13 cellular contexts compared by ENCODE assay signal in the genomic region with DNA sequence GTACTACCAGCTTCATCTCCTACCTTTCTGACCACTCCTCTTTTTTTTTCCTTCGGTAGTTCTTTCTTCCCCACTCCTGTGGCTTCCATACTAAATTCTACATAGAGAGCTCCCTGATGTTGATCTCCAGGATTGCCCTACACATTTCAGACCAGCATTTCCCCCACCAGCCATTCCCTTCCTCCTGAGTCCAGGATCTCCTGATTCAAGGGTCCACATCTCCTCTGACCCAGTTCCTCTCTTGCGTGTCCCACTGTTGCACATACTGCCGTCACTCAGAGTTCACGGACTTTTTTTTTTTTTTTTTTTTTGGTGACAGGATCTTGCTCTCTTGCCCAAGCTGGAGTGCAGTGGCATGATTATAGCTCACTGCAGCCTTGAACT. TPM values are rescaled to one million over a fixed set of nuclear protein-coding genes. Genes with fewer than 3 reads are reported as not detected.
A peak's percentile ranks its signal among the peaks of the same experiment; 100 is the strongest.
DNase-seq lines count a peak whose midpoint lies in the region; ATAC-seq and TF ChIP-seq lines count a peak whose summit lies in the region.
"Had no signal": no experiment of that assay in that cellular context is flagged by ENCODE, and none has a peak within 500 bp of the region (broad histone marks: within the 10 kb centered on the region; RNA-seq: fewer than 3 reads in every experiment).

No MANE protein-coding gene starts in this region.

- BruUV-seq in MCF 10A (replicated peaks; lab: Mats Ljungman, UMichigan): no TSS peak

- H3K4me1 Mint-ChIP-seq in MCF 10A (ENCODE audit: insufficient read depth, unreplicated experiment): peaks cover 15% of the 10 kb centered on the region
- peaks cover 30% of the 10 kb centered on the region for H3K4me1 Mint-ChIP-seq in endothelial cell (ENCODE audit: unreplicated experiment)

- in situ Hi-C loops in transverse colon (cut with MboI; ENCODE audit: low pct_ligation_motif_present in 1 of 4, low pct_unique_long_range_greater_than_20kb in 1 of 4, low sequenced_read_pairs in 3 of 4): no loop called here

- H3K4me3 ChIP-seq in breast epithelium (no peak overlapping the region), parathyroid adenoma (ENCODE audit: low read depth, low read length) (no peak overlapping the region), transverse colon (no peak overlapping the region)
- H3K4me3 ChIP-seq: GM23338, MG63 had no signal

- DNase-seq in MCF 10A (ENCODE audit: unreplicated experiment) (no peak), breast epithelium (ENCODE audit: low spot score in 2 of 2) (no peak), endothelial cell (ENCODE audit: low spot score) (no peak), transverse colon (no peak), DMS153 (lab: John Stamatoyannopoulos, UW) (no peak), NCI-H1105 treated with DMSO at 0.1 percent for 48 hours (lab: John Stamatoyannopoulos, UW) (no peak)
- DNase-seq: kidney glomerular epithelial cell, WERI-Rb-1 had no signal

- H3K27ac ChIP-seq in breast epithelium (peak overlapping the region in 1 of 2 donors; percentile 67), parathyroid adenoma (no peak overlapping the region), transverse colon (peak overlapping the region; percentile 19 to 58 (median 40))
- H3K27ac ChIP-seq: C4-2B, WERI-Rb-1 had no signal

- TF ChIP-seq CTCF in MCF 10A (IDR thresholded peaks at IDR 0.05; ENCODE audit: unreplicated experiment) (no peak), breast epithelium (IDR thresholded peaks at IDR 0.05) (no peak), endothelial cell (IDR thresholded peaks at IDR 0.05; ENCODE audit: unreplicated experiment) (no peak), parathyroid adenoma (IDR thresholded peaks at IDR 0.05) (no peak), transverse colon (IDR thresholded peaks at IDR 0.05) (no peak)

- TF ChIP-seq POLR2A in breast epithelium (IDR thresholded peaks at IDR 0.05) (no peak), transverse colon (IDR thresholded peaks at IDR 0.05) (no peak)

- H3K36me3 ChIP-seq in breast epithelium (no peaks in the 10 kb centered on the region), parathyroid adenoma (ENCODE audit: control insufficient read depth, insufficient read depth, low read length) (no peaks in the 10 kb centered on the region), transverse colon (no peaks in the 10 kb centered on the region)
- H3K36me3 ChIP-seq: MG63, WERI-Rb-1 had no signal

- ATAC-seq in GM21390 (IDR thresholded peaks at IDR 0.05; ENCODE audit: unreplicated experiment): no peak
- ATAC-seq: GM23338 had no signal

- H3K4me3 Mint-ChIP-seq in MCF 10A (ENCODE audit: unreplicated experiment): no peak overlapping the region
- H3K4me3 Mint-ChIP-seq in endothelial cell (ENCODE audit: unreplicated experiment): peak overlapping the region; percentile 34
- H3K4me3 Mint-ChIP-seq: GM23338 had no signal

- H3K36me3 Mint-ChIP-seq in MCF 10A (ENCODE audit: insufficient read depth, unreplicated experiment) (no peaks in the 10 kb centered on the region), endothelial cell (ENCODE audit: low read depth, unreplicated experiment) (peaks cover 5% of the 10 kb centered on the region)

- H3K4me2 ChIP-seq in parathyroid adenoma (ENCODE audit: low read length): peak overlapping the region; percentile 35
- H3K4me2 ChIP-seq: GM23338 had no signal

- H3K27me3 ChIP-seq in breast epithelium (no peaks in the 10 kb centered on the region), parathyroid adenoma (ENCODE audit: control insufficient read depth, insufficient read depth, low read length) (no peaks in the 10 kb centered on the region), transverse colon (no peaks in the 10 kb centered on the region)
- H3K27me3 ChIP-seq: MG63 had no signal

- H3K9ac ChIP-seq in parathyroid adenoma: no peak overlapping the region

- no peaks in the 10 kb centered on the region for H3K27me3 Mint-ChIP-seq in MCF 10A (ENCODE audit: insufficient read depth, unreplicated experiment)
- peaks cover 11% of the 10 kb centered on the region for H3K27me3 Mint-ChIP-seq in endothelial cell (ENCODE audit: unreplicated experiment)

- H2AFZ ChIP-seq in parathyroid adenoma: peak overlapping the region; percentile 55
- H2AFZ ChIP-seq: GM23338 had no signal

- intact Hi-C loops in MCF 10A (cut with micrococcal nuclease): no loop called here
- intact Hi-C loops in breast epithelium (cut with DNase I; ENCODE audit: low total_unique reads): no loop called here
- intact Hi-C loops in transverse colon (cut with DNase I; ENCODE audit: low total_unique reads): loop anchor here (10.0 kb wide), 1 partner anchor 143 kb away; no protein-coding TSS in a partner anchor

- no peaks in the 10 kb centered on the region for H3K9me3 Mint-ChIP-seq in MCF 10A (ENCODE audit: unreplicated experiment)
- H3K9me3 Mint-ChIP-seq in endothelial cell (ENCODE audit: unreplicated experiment): no peaks in the 10 kb centered on the region
- H3K9me3 Mint-ChIP-seq: GM23338 had no signal

- CTCF ChIA-PET in MCF 10A (lab: Yijun Ruan, JAX): interaction anchor here (0.9 to 1.6 kb wide), 2 partner anchors 78 to 80 kb away, joined by 3 to 4 read pairs; no protein-coding TSS in a partner anchor

- H3K9me3 ChIP-seq in breast epithelium (no peaks in the 10 kb centered on the region), parathyroid adenoma (ENCODE audit: control insufficient read depth, low read length) (no peaks in the 10 kb centered on the region), transverse colon (no peaks in the 10 kb centered on the region)
- H3K9me3 ChIP-seq: MG63 had no signal

- no peaks in the 10 kb centered on the region for H3K79me2 ChIP-seq in parathyroid adenoma

- TF ChIP-seq EP300 in transverse colon (IDR thresholded peaks at IDR 0.05; ENCODE audit: low read depth): no peak

- POLR2A ChIA-PET in MCF 10A (lab: Yijun Ruan, JAX): interaction anchor here (0.7 kb wide), 2 partner anchors 30 to 244 kb away, joined by 3 read pairs; a partner anchor contains a TSS

- H3K27ac Mint-ChIP-seq in MCF 10A (ENCODE audit: low read depth, unreplicated experiment): peak overlapping the region; percentile 14
- H3K27ac Mint-ChIP-seq in endothelial cell (ENCODE audit: unreplicated experiment): no peak overlapping the region
- H3K27ac Mint-ChIP-seq: GM23338 had no signal

- H3K4me1 ChIP-seq in breast epithelium (peaks cover 0 to 6% of the 10 kb centered on the region in 2 donors), parathyroid adenoma (peaks cover 4% of the 10 kb centered on the region), transverse colon (peaks cover 0 to 20% (median 5%) of the 10 kb centered on the region in 4 donors)

- WGBS in transverse colon (ENCODE audit: low coverage in 1 of 2), 2 donors: 55 to 56% methylated on average over 3 to 4 of the region's 4 CpGs

RNA-seq across cellular contexts. Expression of a gene that starts 29.9 kb away (rescaled TPM):
- total RNA-seq in MCF 10A (2022): 17.8 and 23.2 TPM in 2 replicates
- 10 to 100 TPM; 32.4 to 37.4 (median 35.1) TPM for total RNA-seq in breast epithelium
- 22.4 TPM for total RNA-seq in endothelial cell (ENCODE audit: unreplicated experiment)
- 10 to 100 TPM in 3 of 4 donors, 1 to 10 TPM in 1; 8.4 to 24.0 (median 16.8) TPM for total RNA-seq in transverse colon
